13 cellular contexts compared by ENCODE assay signal in genomic region chr17:73090396-73091202, GRCh38. TPM values are rescaled to one million over a fixed set of nuclear protein-coding genes. Genes with fewer than 3 reads are reported as not detected.
DNase-seq lines count a peak whose midpoint lies in the region; ATAC-seq, FAIRE-seq and TF ChIP-seq lines count a peak whose summit lies in the region.
"Had no signal": no experiment of that assay in that cellular context is flagged by ENCODE, and none has a peak within 500 bp of the region (broad histone marks: within the 10 kb centered on the region; RNA-seq: fewer than 3 reads in every experiment).

No MANE protein-coding gene starts in this region.

- TF ChIP-seq CTCF in HFFc6 (IDR thresholded peaks at IDR 0.05) (no peak), GM12878 (IDR thresholded peaks at IDR 0.05 in 2 of 3, conservative IDR thresholded peaks at IDR 0.05 in 1 of 3; ENCODE audit: control insufficient read depth in 2 of 3, extremely low read depth in 1 of 3, insufficient read depth in 1 of 3, low read depth in 3 of 3, low read length in 3 of 3) (no peak), ovary (IDR thresholded peaks at IDR 0.05) (no peak), mammary epithelial cell (conservative IDR thresholded peaks at IDR 0.05 in 1 of 2, IDR thresholded peaks at IDR 0.05 in 1 of 2; ENCODE audit: extremely low read depth in 1 of 2, insufficient read depth in 1 of 2, low read depth in 1 of 2, low read length in 2 of 2) (no peak)

- H3K9ac ChIP-seq in GM12878 (ENCODE audit: control insufficient read depth, insufficient read depth, low read length) (no peak overlapping the region; the same call in 1 of the 2 replicates), mammary epithelial cell (ENCODE audit: insufficient read depth, low read length) (no peak overlapping the region)

- H3K79me2 ChIP-seq in GM12878 (ENCODE audit: control insufficient read depth, insufficient read depth, low read length) (peaks cover 15% of the 10 kb centered on the region), mammary epithelial cell (ENCODE audit: insufficient read depth, low read length) (no peaks in the 10 kb centered on the region)

- ATAC-seq in CD4-positive, CD25-positive, alpha-beta regulatory T cell (ENCODE audit: low read depth in 2 of 2), result no peak
- no peak for ATAC-seq in GM12878
- no peak for ATAC-seq in naive thymus-derived CD4-positive, alpha-beta T cell
- ATAC-seq in HG03571 (IDR thresholded peaks at IDR 0.05; ENCODE audit: unreplicated experiment), result no peak

- peak overlapping the region; percentile 36 to 62 (median 48) for H3K27ac Mint-ChIP-seq in CD4-positive, CD25-positive, alpha-beta regulatory T cell
- H3K27ac Mint-ChIP-seq in HFFc6, result no peak overlapping the region
- peak overlapping the region in 7 of 9 donors; percentile 5 to 53 (median 42) for H3K27ac Mint-ChIP-seq in naive thymus-derived CD4-positive, alpha-beta T cell
- H3K27ac Mint-ChIP-seq: endodermal cell had no signal

- no peak for FAIRE-seq in GM12878 (lab: Jason Lieb, UNC)
- FAIRE-seq: H54 had no signal

- no peak for DNase-seq in CD4-positive, CD25-positive, alpha-beta regulatory T cell
- DNase-seq in HFFc6 (no peak), GM12878 (ENCODE audit: low read depth, low spot score) (no peak), middle frontal gyrus (ENCODE audit: extremely low spot score, low spot score) (no peak), ovary (no peak), mammary epithelial cell (no peak)
- DNase-seq in naive thymus-derived CD4-positive, alpha-beta T cell, result no peak
- DNase-seq: endodermal cell; NCI-H1092 treated with DMSO at 0.1 percent for 48 hours; NK-92 treated with Interleukin-12 subunit alpha and Interleukin-12 subunit beta, amount 100 ng/mL, for 24 hours; stimulated activated CD4-positive, alpha-beta T cell treated with anti-CD3 and anti-CD28 coated beads, Interleukin-4, amount 100 ng/mL, for 4 hours had no signal

- peaks cover 0 to 2% (median 0%) of the 10 kb centered on the region in 7 donors for H3K9me3 Mint-ChIP-seq in CD4-positive, CD25-positive, alpha-beta regulatory T cell
- H3K9me3 Mint-ChIP-seq in HFFc6, result no peaks in the 10 kb centered on the region
- H3K9me3 Mint-ChIP-seq in naive thymus-derived CD4-positive, alpha-beta T cell, result no peaks in the 10 kb centered on the region
- H3K9me3 Mint-ChIP-seq: endodermal cell had no signal

- no peaks in the 10 kb centered on the region for H4K20me1 ChIP-seq in GM12878 (ENCODE audit: control insufficient read depth, insufficient read depth)
- H4K20me1 ChIP-seq in mammary epithelial cell (ENCODE audit: insufficient read depth, low read length), result no peaks in the 10 kb centered on the region

- SMC1A ChIA-PET in GM12878 (lab: Charles Lee; ENCODE audit: uncharacterized antibody, unreplicated experiment), result interaction anchor here (0.6 to 1.1 kb wide), 3 partner anchors 16 to 352 kb away, joined by 3 read pairs; no protein-coding TSS in a partner anchor

- in situ Hi-C loops in GM12878 (cut with MboI), result no loop called here
- in situ Hi-C loops in mammary epithelial cell (cut with MboI; ENCODE audit: low sequenced_read_pairs in 2 of 2), result no loop called here

- no peaks in the 10 kb centered on the region for H3K27me3 ChIP-seq in CD4-positive, CD25-positive, alpha-beta regulatory T cell (ENCODE audit: control insufficient read depth, insufficient read depth, low read length)
- no peaks in the 10 kb centered on the region for H3K27me3 ChIP-seq in GM12878 (replicated peaks in 1 of 2; ENCODE audit: control insufficient read depth in 2 of 2, insufficient read depth in 2 of 2, low read length in 1 of 2)
- no peaks in the 10 kb centered on the region for H3K27me3 ChIP-seq in naive thymus-derived CD4-positive, alpha-beta T cell (ENCODE audit: control insufficient read depth in 2 of 2, insufficient read depth in 2 of 2, low read length in 2 of 2)
- H3K27me3 ChIP-seq in ovary, result no peaks in the 10 kb centered on the region
- H3K27me3 ChIP-seq in mammary epithelial cell (ENCODE audit: insufficient read depth, low read length), result no peaks in the 10 kb centered on the region

- RAD21 ChIA-PET in GM12878 (lab: Charles Lee; ENCODE audit: unreplicated experiment), result interaction anchor here (0.6 to 2.1 kb wide), 2 partner anchors 66 to 280 kb away, joined by 3 to 6 read pairs; no protein-coding TSS in a partner anchor

- H3K27ac ChIP-seq in CD4-positive, CD25-positive, alpha-beta regulatory T cell (ENCODE audit: insufficient read depth, low read length, poor library complexity, severe bottlenecking), result no peak overlapping the region
- no peak overlapping the region for H3K27ac ChIP-seq in GM12878 (ENCODE audit: control insufficient read depth, insufficient read depth)
- no peak overlapping the region for H3K27ac ChIP-seq in naive thymus-derived CD4-positive, alpha-beta T cell (ENCODE audit: low read depth, low read length)
- H3K27ac ChIP-seq in ovary, result no peak overlapping the region
- H3K27ac ChIP-seq in mammary epithelial cell (ENCODE audit: insufficient read depth, low read depth, low read length), result no peak overlapping the region

- H3K4me2 ChIP-seq in GM12878 (ENCODE audit: control insufficient read depth, insufficient read depth) (peak overlapping the region; percentile 39; the same call in 1 of the 2 replicates), mammary epithelial cell (ENCODE audit: insufficient read depth, low read depth, low read length) (no peak overlapping the region)

- no peak for TF ChIP-seq POLR2A in GM12878 (IDR thresholded peaks at IDR 0.05; ENCODE audit: low read depth, low read length)
- no peak for TF ChIP-seq POLR2A in ovary (IDR thresholded peaks at IDR 0.05)

- H3K4me1 Mint-ChIP-seq in CD4-positive, CD25-positive, alpha-beta regulatory T cell, result peaks cover 5 to 52% (median 27%) of the 10 kb centered on the region in 4 donors
- H3K4me1 Mint-ChIP-seq in HFFc6 (ENCODE audit: low read depth), result peaks cover 26% of the 10 kb centered on the region
- H3K4me1 Mint-ChIP-seq in naive thymus-derived CD4-positive, alpha-beta T cell, result peaks cover 0 to 44% (median 36%) of the 10 kb centered on the region in 7 donors

- H3K36me3 ChIP-seq in CD4-positive, CD25-positive, alpha-beta regulatory T cell (ENCODE audit: control insufficient read depth, insufficient read depth, low read length), result peaks cover 12% of the 10 kb centered on the region
- peaks cover 0 to 9% of the 10 kb centered on the region in 2 experiments; a peak in 1 of 4 replicates for H3K36me3 ChIP-seq in GM12878 (ENCODE audit: control insufficient read depth in 2 of 2, insufficient read depth in 2 of 2, low read length in 1 of 2)
- peaks cover 0 to 25% (median 0%) of the 10 kb centered on the region in 3 experiments for H3K36me3 ChIP-seq in naive thymus-derived CD4-positive, alpha-beta T cell (ENCODE audit: control insufficient read depth in 2 of 3, insufficient read depth in 3 of 3, low read length in 3 of 3)
- H3K36me3 ChIP-seq in ovary, result no peaks in the 10 kb centered on the region
- H3K36me3 ChIP-seq in mammary epithelial cell (ENCODE audit: insufficient read depth, low read length), result no peaks in the 10 kb centered on the region

- H3K4me3 ChIP-seq in CD4-positive, CD25-positive, alpha-beta regulatory T cell (ENCODE audit: low read depth, low read length), result no peak overlapping the region
- no peak overlapping the region for H3K4me3 ChIP-seq in GM12878
- no peak overlapping the region for H3K4me3 ChIP-seq in naive thymus-derived CD4-positive, alpha-beta T cell (ENCODE audit: low read length)
- H3K4me3 ChIP-seq in ovary, result no peak overlapping the region
- no peak overlapping the region for H3K4me3 ChIP-seq in mammary epithelial cell (replicated peaks in 1 of 3; ENCODE audit: insufficient read depth in 1 of 3, low read depth in 2 of 3, low read length in 3 of 3)

- TF ChIP-seq EP300 in GM12878 (IDR thresholded peaks at IDR 0.05; ENCODE audit: borderline replicate concordance in 1 of 2, control insufficient read depth in 1 of 2, low read depth in 2 of 2, low read length in 2 of 2) (no peak), ovary (IDR thresholded peaks at IDR 0.05) (no peak)

- H3K36me3 Mint-ChIP-seq in CD4-positive, CD25-positive, alpha-beta regulatory T cell, result peaks cover 23% of the 10 kb centered on the region
- peaks cover 15% of the 10 kb centered on the region for H3K36me3 Mint-ChIP-seq in HFFc6 (ENCODE audit: low read depth)
- H3K36me3 Mint-ChIP-seq in naive thymus-derived CD4-positive, alpha-beta T cell, result peaks cover 6 to 35% (median 18%) of the 10 kb centered on the region in 5 donors

- no peak overlapping the region for H2AFZ ChIP-seq in GM12878 (ENCODE audit: control insufficient read depth, low read depth, low read length)
- H2AFZ ChIP-seq in mammary epithelial cell (ENCODE audit: low read depth, low read length), result no peak overlapping the region

- no peaks in the 10 kb centered on the region for H3K9me3 ChIP-seq in CD4-positive, CD25-positive, alpha-beta regulatory T cell (ENCODE audit: control insufficient read depth in 2 of 2, low read length in 2 of 2)
- H3K9me3 ChIP-seq in GM12878 (replicated peaks; ENCODE audit: control insufficient read depth, insufficient read depth, low read length) (no peaks in the 10 kb centered on the region), ovary (no peaks in the 10 kb centered on the region), mammary epithelial cell (replicated peaks; ENCODE audit: insufficient read depth, low read length) (no peaks in the 10 kb centered on the region)
- H3K9me3 ChIP-seq in naive thymus-derived CD4-positive, alpha-beta T cell (ENCODE audit: control insufficient read depth in 2 of 3, low read length in 3 of 3), result no peaks in the 10 kb centered on the region

- CTCF ChIA-PET in GM12878 (lab: Yijun Ruan, JAX), result interaction anchor here (1.5 to 2.4 kb wide), 4 partner anchors 10 to 363 kb away, joined by 3 to 14 read pairs (median 6); no protein-coding TSS in a partner anchor
- CTCF ChIA-PET in naive thymus-derived CD4-positive, alpha-beta T cell (lab: Charles Lee), result no interaction called here
- CTCF ChIA-PET in mammary epithelial cell (lab: Charles Lee; ENCODE audit: low non-redundant PET), result no interaction called here

- intact Hi-C loops in GM12878 (cut with micrococcal nuclease; ENCODE audit: unreplicated experiment), result loop anchor here (5.0 kb wide), 2 partner anchors 67 to 363 kb away; no protein-coding TSS in a partner anchor
- intact Hi-C loops in naive thymus-derived CD4-positive, alpha-beta T cell (cut with micrococcal nuclease), result loop anchor here (5.0 kb wide), 1 partner anchor 222 kb away; the partner anchor contains the start of gene CDC42EP4 (in 2 of the 2)
- intact Hi-C loops in ovary (cut with DNase I), result no loop called here
- intact Hi-C loops in mammary epithelial cell (cut with micrococcal nuclease), result loop anchor here (5.0 kb wide), 1 partner anchor 363 kb away; no protein-coding TSS in a partner anchor

- BruUV-seq in GM12878 (replicated peaks; lab: Mats Ljungman, UMichigan), result no TSS peak
- BruUV-seq in mammary epithelial cell (replicated peaks; lab: Mats Ljungman, UMichigan), result no TSS peak

- H3K4me1 ChIP-seq in CD4-positive, CD25-positive, alpha-beta regulatory T cell (ENCODE audit: control insufficient read depth, insufficient read depth, low read length, poor library complexity, severe bottlenecking), result peaks cover 26% of the 10 kb centered on the region
- H3K4me1 ChIP-seq in GM12878 (ENCODE audit: control insufficient read depth, insufficient read depth, low read length) (peaks cover 7% of the 10 kb centered on the region; the same call in 1 of the 2 replicates), ovary (ENCODE audit: insufficient read depth) (peaks cover 2% of the 10 kb centered on the region), mammary epithelial cell (ENCODE audit: insufficient read depth, low read length) (peaks cover 7% of the 10 kb centered on the region)
- peaks cover 7 to 20% of the 10 kb centered on the region in 2 donors for H3K4me1 ChIP-seq in naive thymus-derived CD4-positive, alpha-beta T cell (ENCODE audit: control insufficient read depth in 2 of 2, insufficient read depth in 2 of 2, low read length in 2 of 2)

- TF ChIP-seq RAD21 in GM12878 (IDR thresholded peaks at IDR 0.05; ENCODE audit: insufficient read depth, low read depth, low read length), result no peak

- 86% methylated on average over 11 of the region's 11 CpGs for WGBS in GM12878 (ENCODE audit: insufficient coverage, insufficient replicate concordance, low lambda C conversion rate, missing lambda C conversion rate)
- 83 to 89% (median 88%) methylated on average over 11 of the region's 11 CpGs for WGBS in ovary, 3 donors
- 96% methylated on average over 11 of the region's 11 CpGs for WGBS in mammary epithelial cell (ENCODE audit: low coverage, missing lambda C conversion rate)

- H3K4me3 Mint-ChIP-seq in CD4-positive, CD25-positive, alpha-beta regulatory T cell, result peak overlapping the region; percentile 54 to 75 (median 64)
- peak overlapping the region; percentile 35; the same call in 1 of the 2 replicates for H3K4me3 Mint-ChIP-seq in HFFc6
- peak overlapping the region; percentile 1 to 90 (median 46) for H3K4me3 Mint-ChIP-seq in naive thymus-derived CD4-positive, alpha-beta T cell

- dilution Hi-C loops in mammary epithelial cell (cut with HindIII; ENCODE audit: low sequenced_read_pairs), result no loop called here

- POLR2A ChIA-PET in GM12878 (lab: Charles Lee), result interaction anchor here (1.4 kb wide), 1 partner anchor 226 kb away, joined by 3 read pairs; no protein-coding TSS in a partner anchor
- POLR2A ChIA-PET in naive thymus-derived CD4-positive, alpha-beta T cell (lab: Charles Lee), result interaction anchor here (0.6 kb wide), 1 partner anchor 1445 kb away, joined by 3 read pairs; no protein-coding TSS in a partner anchor

- peaks cover 6% of the 10 kb centered on the region for H3K27me3 Mint-ChIP-seq in CD4-positive, CD25-positive, alpha-beta regulatory T cell
- H3K27me3 Mint-ChIP-seq in HFFc6 (ENCODE audit: insufficient read depth), result peaks cover 5% of the 10 kb centered on the region
- peaks cover 0 to 9% (median 0%) of the 10 kb centered on the region in 5 donors for H3K27me3 Mint-ChIP-seq in naive thymus-derived CD4-positive, alpha-beta T cell

RNA-seq across cellular contexts. Expression of gene SLC39A11, which starts 1.9 kb away (rescaled TPM):
- total RNA-seq in CD4-positive, CD25-positive, alpha-beta regulatory T cell, result 32.2 TPM
- 10 to 100 TPM in 3 of 4 donors, 1 to 10 TPM in 1; 9.3 to 17.0 (median 11.4) TPM for polyA plus RNA-seq in CD4-positive, CD25-positive, alpha-beta regulatory T cell
- total RNA-seq in HFFc6 (2021; fragmentation: NEBNext Ultra II Directional; extraction: Animal tissue kit (Norgen Biotek cat#: 25700)), result 10 to 100 TPM; 29.7 to 40.6 (median 34.9) TPM
- total RNA-seq in GM12878 (2013; cell fraction: nucleolus; rRNA removed), result 72.4 and 88.7 TPM in 2 replicates
- 14.1 and 14.2 TPM in 2 replicates for total RNA-seq in GM12878 (2014; rRNA removed)
- 13.9 and 15.2 TPM in 2 replicates for total RNA-seq in GM12878 (2014; rRNA removed; fragmentation: Illumina TruSeq; extraction: Trizol)
- 22.1 and 23.8 TPM in 2 replicates for total RNA-seq in GM12878 (2021)
- 9.2 TPM for polyA plus RNA-seq in GM12878 (2011; ENCODE audit: low read depth)
- 12.3 and 13.6 TPM in 2 replicates for polyA plus RNA-seq in GM12878 (2011; rRNA removed)
- polyA plus RNA-seq in GM12878 (2011; cell fraction: cytosol; rRNA removed), result 15.3 and 17.4 TPM in 2 replicates
- polyA plus RNA-seq in GM12878 (2011; cell fraction: nucleus; rRNA removed), result 11.4 and 19.5 TPM in 2 replicates
- 8.4 and 11.3 TPM in 2 replicates for polyA plus RNA-seq in GM12878 (2012)
- polyA plus RNA-seq in GM12878 (2014; fragmentation: Illumina TruSeq; extraction: Trizol), result 8.2 and 10.9 TPM in 2 replicates
- polyA plus RNA-seq in GM12878 (2014; fragmentation: Nextera tagmentation; extraction: Ambion mirVana), result 10 to 100 TPM in 1 of 2 experiments, 1 to 10 TPM in 1; 8.6 to 11.7 TPM
- polyA plus RNA-seq in GM12878 (2014; rRNA removed), result 10.6 and 16.6 TPM in 2 replicates
- polyA plus RNA-seq in GM12878 (2016; fragmentation: Nextera tagmentation; extraction: Ambion mirVana), result 10 to 100 TPM; 16.3 to 18.6 TPM
- 35.9 and 58.5 TPM in 2 replicates for polyA minus RNA-seq in GM12878 (2011; rRNA and poly(A)+ RNA removed)
- 5.3 and 9.4 TPM in 2 replicates for polyA minus RNA-seq in GM12878 (2011; cell fraction: cytosol; rRNA and poly(A)+ RNA removed)
- polyA minus RNA-seq in GM12878 (2011; cell fraction: nucleus; rRNA and poly(A)+ RNA removed), result 27.7 and 63.9 TPM in 2 replicates
- total RNA-seq in naive thymus-derived CD4-positive, alpha-beta T cell, result 10 to 100 TPM; 16.9 to 36.7 (median 21.6) TPM
- polyA plus RNA-seq in naive thymus-derived CD4-positive, alpha-beta T cell, result 10 to 100 TPM in 1 of 2 donors, 1 to 10 TPM in 1; 8.5 to 10.2 TPM
- 10 to 100 TPM in 4 of 7 donors, 1 to 10 TPM in 3; 8.3 to 21.2 (median 10.1) TPM for total RNA-seq in ovary
- 10 to 100 TPM in 1 of 2 donors, 1 to 10 TPM in 1; 4.0 to 14.2 TPM for polyA plus RNA-seq in ovary
- total RNA-seq in mammary epithelial cell, result 10 to 100 TPM; 20.0 to 24.8 TPM
- polyA plus RNA-seq in mammary epithelial cell, result 7.6 TPM
- 45.6 TPM for polyA minus RNA-seq in mammary epithelial cell

Comparison
In these comparisons a context has a peak if more than half of its experiments do, and no peak if none do; other contexts are left out.
1. intact Hi-C loops: an anchor here in GM12878 (5.0 kb wide), naive thymus-derived CD4-positive, alpha-beta T cell (5.0 kb wide) and mammary epithelial cell (5.0 kb wide); none called in ovary.